ENCODE assay signal across 1 cellular context in the genomic region with DNA sequence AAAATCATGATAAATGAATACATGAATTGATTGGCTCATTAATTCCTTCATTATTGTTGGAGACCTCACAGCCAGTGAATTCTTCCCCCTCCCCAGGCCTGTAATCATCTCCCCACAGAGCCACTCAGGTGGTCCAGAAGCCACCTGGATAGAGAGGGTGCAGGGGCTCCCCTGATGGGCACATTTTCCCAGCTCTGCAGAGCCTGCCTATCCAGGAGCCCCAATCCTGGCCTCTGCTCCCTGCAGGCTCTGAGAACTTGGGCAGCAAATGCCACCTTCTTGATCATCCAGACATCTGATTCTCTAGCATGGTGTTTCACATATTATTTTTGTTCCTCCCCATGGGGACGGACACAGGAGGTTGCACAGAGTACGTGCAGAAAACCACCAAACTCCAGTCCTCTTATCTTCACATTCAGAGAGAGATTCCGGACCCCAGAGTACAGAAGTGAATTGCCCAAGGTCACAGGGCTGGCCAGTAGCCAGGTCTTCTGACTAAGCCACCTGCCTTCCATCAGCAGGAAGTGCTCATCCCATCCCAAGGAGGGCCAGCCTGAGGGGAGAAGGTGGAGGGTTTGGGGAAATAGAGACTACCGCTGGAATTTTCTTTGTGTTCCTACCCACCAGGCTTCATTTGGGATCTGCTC.
TF ChIP-seq lines count a peak whose summit lies in the region.

No MANE protein-coding gene starts in this region.

TF ChIP-seq in HepG2, 621 proteins besides CTCF, POLR2A, EP300 and RAD21 (continued from another document):
- peak; percentile 91; the same call in 1 of the 2 replicates for TF ChIP-seq AHDC1 (CRISPR knock-in tag; IDR thresholded peaks at IDR 0.05; ENCODE audit: borderline replicate concordance)
- TF ChIP-seq ZEB1 (IDR thresholded peaks at IDR 0.05; ENCODE audit: insufficient replicate concordance, low read depth) = peak; percentile 25
- TF ChIP-seq NCOR1 (IDR thresholded peaks at IDR 0.05; ENCODE audit: borderline replicate concordance, low read length) = peak; percentile 51; the same call in 1 of the 2 replicates
- TF ChIP-seq, protein P1, sequence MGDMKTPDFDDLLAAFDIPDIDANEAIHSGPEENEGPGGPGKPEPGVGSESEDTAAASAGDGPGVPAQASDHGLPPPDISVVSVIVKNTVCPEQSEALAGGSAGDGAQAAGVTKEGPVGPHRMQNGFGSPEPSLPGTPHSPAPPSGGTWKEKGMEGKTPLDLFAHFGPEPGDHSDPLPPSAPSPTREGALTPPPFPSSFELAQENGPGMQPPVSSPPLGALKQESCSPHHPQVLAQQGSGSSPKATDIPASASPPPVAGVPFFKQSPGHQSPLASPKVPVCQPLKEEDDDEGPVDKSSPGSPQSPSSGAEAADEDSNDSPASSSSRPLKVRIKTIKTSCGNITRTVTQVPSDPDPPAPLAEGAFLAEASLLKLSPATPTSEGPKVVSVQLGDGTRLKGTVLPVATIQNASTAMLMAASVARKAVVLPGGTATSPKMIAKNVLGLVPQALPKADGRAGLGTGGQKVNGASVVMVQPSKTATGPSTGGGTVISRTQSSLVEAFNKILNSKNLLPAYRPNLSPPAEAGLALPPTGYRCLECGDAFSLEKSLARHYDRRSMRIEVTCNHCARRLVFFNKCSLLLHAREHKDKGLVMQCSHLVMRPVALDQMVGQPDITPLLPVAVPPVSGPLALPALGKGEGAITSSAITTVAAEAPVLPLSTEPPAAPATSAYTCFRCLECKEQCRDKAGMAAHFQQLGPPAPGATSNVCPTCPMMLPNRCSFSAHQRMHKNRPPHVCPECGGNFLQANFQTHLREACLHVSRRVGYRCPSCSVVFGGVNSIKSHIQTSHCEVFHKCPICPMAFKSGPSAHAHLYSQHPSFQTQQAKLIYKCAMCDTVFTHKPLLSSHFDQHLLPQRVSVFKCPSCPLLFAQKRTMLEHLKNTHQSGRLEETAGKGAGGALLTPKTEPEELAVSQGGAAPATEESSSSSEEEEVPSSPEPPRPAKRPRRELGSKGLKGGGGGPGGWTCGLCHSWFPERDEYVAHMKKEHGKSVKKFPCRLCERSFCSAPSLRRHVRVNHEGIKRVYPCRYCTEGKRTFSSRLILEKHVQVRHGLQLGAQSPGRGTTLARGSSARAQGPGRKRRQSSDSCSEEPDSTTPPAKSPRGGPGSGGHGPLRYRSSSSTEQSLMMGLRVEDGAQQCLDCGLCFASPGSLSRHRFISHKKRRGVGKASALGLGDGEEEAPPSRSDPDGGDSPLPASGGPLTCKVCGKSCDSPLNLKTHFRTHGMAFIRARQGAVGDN (CRISPR knock-in tag; IDR thresholded peaks at IDR 0.05) = peak; percentile 54
- TF ChIP-seq SOX6 (IDR thresholded peaks at IDR 0.05) = no peak
- peak; percentile 77 for TF ChIP-seq SOX6 (CRISPR knock-in tag; IDR thresholded peaks at IDR 0.05)
- TF ChIP-seq HNRNPUL1 (IDR thresholded peaks at IDR 0.05; ENCODE audit: low read depth, low read length) = no peak
- peak; percentile 81 for TF ChIP-seq FOSL2 (CRISPR knock-in tag; IDR thresholded peaks at IDR 0.05)
- TF ChIP-seq ZNF546 (CRISPR knock-in tag; conservative IDR thresholded peaks at IDR 0.05) = no peak
- TF ChIP-seq CBFB (CRISPR knock-in tag; IDR thresholded peaks at IDR 0.05) = no peak
- TF ChIP-seq, protein P2, sequence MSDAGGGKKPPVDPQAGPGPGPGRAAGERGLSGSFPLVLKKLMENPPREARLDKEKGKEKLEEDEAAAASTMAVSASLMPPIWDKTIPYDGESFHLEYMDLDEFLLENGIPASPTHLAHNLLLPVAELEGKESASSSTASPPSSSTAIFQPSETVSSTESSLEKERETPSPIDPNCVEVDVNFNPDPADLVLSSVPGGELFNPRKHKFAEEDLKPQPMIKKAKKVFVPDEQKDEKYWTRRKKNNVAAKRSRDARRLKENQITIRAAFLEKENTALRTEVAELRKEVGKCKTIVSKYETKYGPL (CRISPR knock-in tag; IDR thresholded peaks at IDR 0.05) = no peak
- TF ChIP-seq NONO (IDR thresholded peaks at IDR 0.05) = no peak
- TF ChIP-seq NONO (CRISPR knock-in tag; conservative IDR thresholded peaks at IDR 0.05) = peak; percentile 48; the same call in 1 of the 2 replicates
- peak; percentile 94 for TF ChIP-seq NFIC (IDR thresholded peaks at IDR 0.05; ENCODE audit: low read length)
- TF ChIP-seq, protein P3, sequence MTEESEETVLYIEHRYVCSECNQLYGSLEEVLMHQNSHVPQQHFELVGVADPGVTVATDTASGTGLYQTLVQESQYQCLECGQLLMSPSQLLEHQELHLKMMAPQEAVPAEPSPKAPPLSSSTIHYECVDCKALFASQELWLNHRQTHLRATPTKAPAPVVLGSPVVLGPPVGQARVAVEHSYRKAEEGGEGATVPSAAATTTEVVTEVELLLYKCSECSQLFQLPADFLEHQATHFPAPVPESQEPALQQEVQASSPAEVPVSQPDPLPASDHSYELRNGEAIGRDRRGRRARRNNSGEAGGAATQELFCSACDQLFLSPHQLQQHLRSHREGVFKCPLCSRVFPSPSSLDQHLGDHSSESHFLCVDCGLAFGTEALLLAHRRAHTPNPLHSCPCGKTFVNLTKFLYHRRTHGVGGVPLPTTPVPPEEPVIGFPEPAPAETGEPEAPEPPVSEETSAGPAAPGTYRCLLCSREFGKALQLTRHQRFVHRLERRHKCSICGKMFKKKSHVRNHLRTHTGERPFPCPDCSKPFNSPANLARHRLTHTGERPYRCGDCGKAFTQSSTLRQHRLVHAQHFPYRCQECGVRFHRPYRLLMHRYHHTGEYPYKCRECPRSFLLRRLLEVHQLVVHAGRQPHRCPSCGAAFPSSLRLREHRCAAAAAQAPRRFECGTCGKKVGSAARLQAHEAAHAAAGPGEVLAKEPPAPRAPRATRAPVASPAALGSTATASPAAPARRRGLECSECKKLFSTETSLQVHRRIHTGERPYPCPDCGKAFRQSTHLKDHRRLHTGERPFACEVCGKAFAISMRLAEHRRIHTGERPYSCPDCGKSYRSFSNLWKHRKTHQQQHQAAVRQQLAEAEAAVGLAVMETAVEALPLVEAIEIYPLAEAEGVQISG (CRISPR knock-in tag; IDR thresholded peaks at IDR 0.05) = peak; percentile 50; the same call in 1 of the 2 replicates
- TF ChIP-seq ATF7-NPFF (CRISPR knock-in tag; IDR thresholded peaks at IDR 0.05; ENCODE audit: low read depth) = 0 out of 2 replicates have a peak, but pooled peaks have one; percentile 26
- no peak for TF ChIP-seq ZFP62 (CRISPR knock-in tag; IDR thresholded peaks at IDR 0.05)
- TF ChIP-seq ARID5B (CRISPR knock-in tag; IDR thresholded peaks at IDR 0.05) = peak; percentile 91
- TF ChIP-seq, protein P4, sequence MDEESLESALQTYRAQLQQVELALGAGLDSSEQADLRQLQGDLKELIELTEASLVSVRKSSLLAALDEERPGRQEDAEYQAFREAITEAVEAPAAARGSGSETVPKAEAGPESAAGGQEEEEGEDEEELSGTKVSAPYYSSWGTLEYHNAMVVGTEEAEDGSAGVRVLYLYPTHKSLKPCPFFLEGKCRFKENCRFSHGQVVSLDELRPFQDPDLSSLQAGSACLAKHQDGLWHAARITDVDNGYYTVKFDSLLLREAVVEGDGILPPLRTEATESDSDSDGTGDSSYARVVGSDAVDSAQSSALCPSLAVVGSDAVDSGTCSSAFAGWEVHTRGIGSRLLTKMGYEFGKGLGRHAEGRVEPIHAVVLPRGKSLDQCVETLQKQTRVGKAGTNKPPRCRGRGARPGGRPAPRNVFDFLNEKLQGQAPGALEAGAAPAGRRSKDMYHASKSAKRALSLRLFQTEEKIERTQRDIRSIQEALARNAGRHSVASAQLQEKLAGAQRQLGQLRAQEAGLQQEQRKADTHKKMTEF (CRISPR knock-in tag; IDR thresholded peaks at IDR 0.05) = peak; percentile 77; the same call in 1 of the 2 replicates
- peak; percentile 14; the same call in 1 of the 2 replicates for TF ChIP-seq CEBPB (IDR thresholded peaks at IDR 0.05; ENCODE audit: borderline replicate concordance, low read depth, low read length)
- TF ChIP-seq ATF2 (CRISPR knock-in tag; IDR thresholded peaks at IDR 0.05) = peak; percentile 38; the same call in 1 of the 2 replicates
- TF ChIP-seq TBX2 (CRISPR knock-in tag; IDR thresholded peaks at IDR 0.05; ENCODE audit: borderline replicate concordance) = peak; percentile 69
- TF ChIP-seq SOX5 (CRISPR knock-in tag; IDR thresholded peaks at IDR 0.05; ENCODE audit: borderline replicate concordance) = peak; percentile 81; the same call in 1 of the 2 replicates
- no peak for TF ChIP-seq ONECUT2 (CRISPR knock-in tag; IDR thresholded peaks at IDR 0.05)
- TF ChIP-seq TFDP1 (CRISPR knock-in tag; IDR thresholded peaks at IDR 0.05; ENCODE audit: borderline replicate concordance) = peak; percentile 40; the same call in 1 of the 2 replicates
- TF ChIP-seq XRCC5 (optimal IDR thresholded peaks at IDR 0.05; ENCODE audit: low read length) = no peak
- no peak for TF ChIP-seq SNRNP70 (IDR thresholded peaks at IDR 0.05; ENCODE audit: low read depth, low read length)
- TF ChIP-seq CREM (IDR thresholded peaks at IDR 0.05) = peak; percentile 74; the same call in 1 of the 2 replicates
- TF ChIP-seq CREM (CRISPR knock-in tag; IDR thresholded peaks at IDR 0.05) = no peak
- peak; percentile 77 for TF ChIP-seq ZMYM3 (CRISPR knock-in tag; IDR thresholded peaks at IDR 0.05)
- no peak for TF ChIP-seq TCF7L2 (IDR thresholded peaks at IDR 0.05; ENCODE audit: low read depth, low read length)
